In the genomic region with DNA sequence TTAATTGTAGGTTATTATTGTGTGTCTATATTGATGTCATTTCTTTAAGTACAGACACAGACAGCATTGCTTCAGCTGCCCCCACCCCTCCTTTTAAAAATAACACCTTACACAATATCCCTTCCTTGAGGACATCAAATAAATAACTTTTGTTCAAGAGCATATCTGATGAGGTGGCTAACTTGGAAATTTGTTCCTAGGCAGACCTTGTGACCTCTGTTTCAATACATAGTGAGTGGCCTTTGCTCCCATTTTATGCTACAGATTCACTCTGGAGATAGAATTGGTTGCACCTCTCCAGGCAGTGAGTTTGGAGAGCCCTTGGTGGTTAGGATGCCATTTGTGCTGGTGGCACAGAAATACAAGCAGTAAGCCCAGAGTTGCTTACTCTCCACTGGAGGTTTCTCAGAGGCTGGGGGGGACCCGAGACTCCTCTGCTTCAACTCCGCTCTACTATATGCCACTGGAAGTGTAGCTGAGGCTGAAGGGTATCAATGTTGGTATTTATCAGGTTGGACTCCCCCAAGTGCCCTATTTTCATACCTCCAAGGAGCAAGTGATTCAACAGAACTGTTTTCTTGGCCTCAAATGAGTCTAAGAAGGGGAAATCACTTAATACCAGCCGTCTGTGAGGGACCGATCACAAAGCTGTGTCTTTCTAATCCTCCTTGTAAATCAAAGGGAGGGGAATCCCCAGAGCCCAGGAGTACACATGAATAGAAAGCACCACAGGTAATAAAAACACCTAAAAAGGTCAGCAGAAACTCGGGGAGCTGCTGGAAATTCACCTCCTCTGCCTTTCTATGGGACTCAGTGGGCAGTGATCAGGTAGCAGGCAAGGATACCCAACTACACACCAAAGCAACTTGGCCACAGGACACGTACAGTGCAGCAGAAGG, we compare ENCODE assay signal across 10 cellular contexts.
DNase-seq lines count a peak whose midpoint lies in the region; ATAC-seq and TF ChIP-seq lines count a peak whose summit lies in the region.
"Had no signal": no experiment of that assay in that cellular context is flagged by ENCODE, and none has a peak within 500 bp of the region (broad histone marks: within the 10 kb centered on the region; RNA-seq: fewer than 3 reads in every experiment).

No MANE protein-coding gene starts in this region.

- H3K4me3 Mint-ChIP-seq in T-cell, result peak overlapping the region; percentile 24 to 77 (median 46)
- H3K4me3 Mint-ChIP-seq: neural crest cell had no signal

- peak overlapping the region; percentile 99 for H3K27ac Mint-ChIP-seq in T-cell

- no peaks in the 10 kb centered on the region for H3K27me3 ChIP-seq in GM06990 (replicated peaks; ENCODE audit: control insufficient read depth, insufficient read depth, low read length)
- no peaks in the 10 kb centered on the region for H3K27me3 ChIP-seq in esophagus squamous epithelium
- H3K27me3 ChIP-seq in HAP-1 (ENCODE audit: low read depth), result no peaks in the 10 kb centered on the region
- H3K27me3 ChIP-seq: dorsolateral prefrontal cortex had no signal

- peak overlapping the region; percentile 8 to 70 (median 58) for H3K27ac ChIP-seq in esophagus squamous epithelium
- H3K27ac ChIP-seq: dorsolateral prefrontal cortex had no signal

- H3K36me3 Mint-ChIP-seq in T-cell, result no peaks in the 10 kb centered on the region

- CTCF ChIA-PET in T-cell (lab: Charles Lee), result interaction anchor here (0.7 to 1.4 kb wide), 4 partner anchors 166 to 506 kb away, joined by 3 to 9 read pairs (median 4); no protein-coding TSS in a partner anchor

- H3K9me3 ChIP-seq in esophagus squamous epithelium (no peaks in the 10 kb centered on the region), HAP-1 (no peaks in the 10 kb centered on the region)

- in situ Hi-C loops in HAP-1 (cut with MboI; ENCODE audit: low sequenced_read_pairs), result no loop called here

- peaks cover 22 to 48% (median 28%) of the 10 kb centered on the region in 3 donors for H3K4me1 ChIP-seq in esophagus squamous epithelium
- no peaks in the 10 kb centered on the region for H3K4me1 ChIP-seq in HAP-1

- peaks cover 77 to 88% (median 83%) of the 10 kb centered on the region in 3 donors for H3K4me1 Mint-ChIP-seq in T-cell

- POLR2A ChIA-PET in T-cell (lab: Charles Lee), result interaction anchor here in 1 of 2 donors (0.6 kb wide), 1 partner anchor 60 kb away, joined by 3 read pairs; no protein-coding TSS in a partner anchor

- no peak for TF ChIP-seq POLR2A in esophagus squamous epithelium (IDR thresholded peaks at IDR 0.05)

- H3K9me3 Mint-ChIP-seq in T-cell, result peaks cover 0 to 4% (median 0%) of the 10 kb centered on the region in 3 donors
- H3K9me3 Mint-ChIP-seq: neural crest cell had no signal

- ATAC-seq in GM21786 (IDR thresholded peaks at IDR 0.05; ENCODE audit: unreplicated experiment) (peak; percentile 28), T-cell (replicated peaks in 1 of 4) (peak; percentile 60 to 78 (median 68))

- H3K36me3 ChIP-seq in GM06990 (ENCODE audit: control insufficient read depth, insufficient read depth, low read length) (no peaks in the 10 kb centered on the region), esophagus squamous epithelium (no peaks in the 10 kb centered on the region), HAP-1 (replicated peaks) (no peaks in the 10 kb centered on the region)

- H3K27me3 Mint-ChIP-seq in T-cell, result no peaks in the 10 kb centered on the region

- H3K4me3 ChIP-seq in GM06990 (replicated peaks; ENCODE audit: low read depth, low read length) (no peak overlapping the region; the same call in 1 of the 2 replicates), esophagus squamous epithelium (no peak overlapping the region), HAP-1 (no peak overlapping the region)
- H3K4me3 ChIP-seq: dorsolateral prefrontal cortex had no signal

- DNase-seq in GM06990 (ENCODE audit: extremely low read depth, insufficient read length) (peak; percentile 67), T-cell (peak in 32 of 34 experiments; percentile 5 to 63 (median 32)), esophagus squamous epithelium (lab: John Stamatoyannopoulos, UW) (no peak), ureter (ENCODE audit: low spot score) (no peak), NCI-H524 (lab: John Stamatoyannopoulos, UW) (no peak), HAP-1 (ENCODE audit: low spot score in 2 of 2) (no peak), RKO (ENCODE audit: low spot score) (no peak)
- DNase-seq: dorsolateral prefrontal cortex had no signal

- intact Hi-C loops in esophagus squamous epithelium (cut with DNase I), result no loop called here

- WGBS in esophagus squamous epithelium, 2 donors, result 49 to 51% methylated on average over 5 to 6 of the region's 6 CpGs

- TF ChIP-seq CTCF in GM06990 (IDR thresholded peaks at IDR 0.05; ENCODE audit: insufficient read depth, low read length, poor library complexity, severe bottlenecking) (no peak), esophagus squamous epithelium (IDR thresholded peaks at IDR 0.05) (no peak)

Comparison
In these comparisons a context has a peak if more than half of its experiments do, and no peak if none do; other contexts are left out.
1. DNase-seq: peak in GM06990 (single experiment) and T-cell (32 of 34); none in esophagus squamous epithelium (single experiment), ureter (single experiment), NCI-H524 (0 of 2), HAP-1 (0 of 2) and RKO (single experiment).